Comparison of ENCODE assay signal across 9 cellular contexts in genomic region chrX:40539214-40540142, GRCh38. TPM values are rescaled to one million over a fixed set of nuclear protein-coding genes. Genes with fewer than 3 reads are reported as not detected.
DNase-seq lines count a peak whose midpoint lies in the region; TF ChIP-seq lines count a peak whose summit lies in the region.
"Had no signal": no experiment of that assay in that cellular context is flagged by ENCODE, and none has a peak within 500 bp of the region (broad histone marks: within the 10 kb centered on the region; RNA-seq: fewer than 3 reads in every experiment).

No MANE protein-coding gene starts in this region.

- in situ Hi-C loops in G401 (cut with HindIII; ENCODE audit: low sequenced_read_pairs), result no loop called here

- H3K4me3 ChIP-seq in HFF-Myc (replicated peaks; ENCODE audit: low read depth, low read length), result no peak overlapping the region
- H3K4me3 ChIP-seq in skin epidermis, result no peak overlapping the region
- H3K4me3 ChIP-seq: dorsolateral prefrontal cortex had no signal

- peak overlapping the region in 11 of 21 experiments; percentile 18 to 73 (median 38) for H3K27ac ChIP-seq in skin epidermis
- H3K27ac ChIP-seq: dorsolateral prefrontal cortex had no signal

- peak; percentile 10 for TF ChIP-seq CTCF in HFF-Myc (IDR thresholded peaks at IDR 0.05; ENCODE audit: low read depth, low read length, missing control alignments)

- peak; percentile 50 for DNase-seq in GM04504 (ENCODE audit: low read depth)
- no peak for DNase-seq in HFF-Myc (ENCODE audit: extremely low read depth, low read depth)
- DNase-seq in NOMO-1 (lab: John Stamatoyannopoulos, UW; ENCODE audit: unreplicated experiment in 2 of 2), result peak; percentile 73 to 76
- DNase-seq in activated CD8-positive, alpha-beta memory T cell treated with anti-CD3 and anti-CD28 coated beads, Interleukin-2, amount 50 U/mL, for 48 hours, result peak; percentile 79
- DNase-seq in globus pallidus (ENCODE audit: low spot score), result peak; percentile 16
- no peak for DNase-seq in G401 (ENCODE audit: low spot score)
- no peak for DNase-seq in 8988T

RNA-seq across cellular contexts. Expression of gene ATP6AP2, which starts 41.3 kb away (rescaled TPM):
- total RNA-seq in G401 (2014; rRNA removed; shearing (Covaris generic)), result 69.2 and 77.2 TPM in 2 replicates

Comparison
In these comparisons a context has a peak if more than half of its experiments do, and no peak if none do; other contexts are left out.
1. DNase-seq: peak in GM04504 (single experiment), NOMO-1 (2 of 2), activated CD8-positive, alpha-beta memory T cell treated with anti-CD3 and anti-CD28 coated beads, Interleukin-2, amount 50 U/mL, for 48 hours (single experiment) and globus pallidus (single experiment); none in HFF-Myc (single experiment), G401 (single experiment) and 8988T (single experiment).